In genomic region chr2:240999873-241000541, GRCh38 we compare ENCODE assay signal across 12 cellular contexts. TPM values are rescaled to one million over a fixed set of nuclear protein-coding genes. Genes with fewer than 3 reads are reported as not detected.
DNase-seq lines count a peak whose midpoint lies in the region; ATAC-seq and TF ChIP-seq lines count a peak whose summit lies in the region.
"Had no signal": no experiment of that assay in that cellular context is flagged by ENCODE, and none has a peak within 500 bp of the region (broad histone marks: within the 10 kb centered on the region; RNA-seq: fewer than 3 reads in every experiment).

No MANE protein-coding gene starts in this region.

- no peak overlapping the region for H3K27ac Mint-ChIP-seq in Caco-2 (ENCODE audit: unreplicated experiment)
- no peak overlapping the region for H3K27ac Mint-ChIP-seq in activated T-cell treated with anti-CD3 and anti-CD28 coated beads, Interleukin-2, amount 50 U/mL, for 72 hours

- H3K27me3 ChIP-seq in Caco-2 (replicated peaks; ENCODE audit: control insufficient read depth, insufficient read depth, low read length) (no peaks in the 10 kb centered on the region), right cardiac atrium (ENCODE audit: control insufficient read depth, insufficient read depth) (no peaks in the 10 kb centered on the region), gastrocnemius medialis (no peaks in the 10 kb centered on the region)

- in situ Hi-C loops in gastrocnemius medialis (cut with MboI; ENCODE audit: low sequenced_read_pairs in 4 of 4) = no loop called here

- no TSS peak for BruUV-seq in Caco-2 (replicated peaks; lab: Mats Ljungman, UMichigan)

- H3K4me3 ChIP-seq in Caco-2 (ENCODE audit: low read depth, low read length) (no peak overlapping the region), right cardiac atrium (ENCODE audit: low read length) (peak overlapping the region; percentile 73), gastrocnemius medialis (peak overlapping the region; percentile 61 to 71 (median 66))

- peaks cover 4% of the 10 kb centered on the region for H3K27me3 Mint-ChIP-seq in Caco-2 (ENCODE audit: insufficient read depth, unreplicated experiment)
- H3K27me3 Mint-ChIP-seq in activated T-cell treated with anti-CD3 and anti-CD28 coated beads, Interleukin-2, amount 50 U/mL, for 72 hours (ENCODE audit: low read depth) = peaks cover 21% of the 10 kb centered on the region

- DNase-seq in Caco-2 (no peak), right cardiac atrium (no peak), gastrocnemius medialis (no peak), NCI-H345 treated with DMSO at 0.1 percent for 48 hours (lab: John Stamatoyannopoulos, UW; ENCODE audit: unreplicated experiment) (no peak), NCI-H1930 (lab: John Stamatoyannopoulos, UW) (no peak), NCI-H774 (lab: John Stamatoyannopoulos, UW) (no peak)
- DNase-seq in activated T-cell treated with anti-CD3 and anti-CD28 coated beads, Interleukin-2, amount 50 U/mL, for 72 hours = no peak
- DNase-seq: MV-4-11, SK-N-SH, small intestine had no signal

- peaks cover 6% of the 10 kb centered on the region for H3K9me3 ChIP-seq in Caco-2
- peaks cover 6% of the 10 kb centered on the region for H3K9me3 ChIP-seq in right cardiac atrium (ENCODE audit: control insufficient read depth, low read length)
- H3K9me3 ChIP-seq in gastrocnemius medialis = peaks cover 0 to 10% (median 5%) of the 10 kb centered on the region in 3 donors

- H3K4me1 Mint-ChIP-seq in Caco-2 (ENCODE audit: low read depth, unreplicated experiment) = no peaks in the 10 kb centered on the region
- peaks cover 6% of the 10 kb centered on the region for H3K4me1 Mint-ChIP-seq in activated T-cell treated with anti-CD3 and anti-CD28 coated beads, Interleukin-2, amount 50 U/mL, for 72 hours (ENCODE audit: low read depth)

- H3K36me3 ChIP-seq in Caco-2 (ENCODE audit: control insufficient read depth, insufficient read depth, low read length) (no peaks in the 10 kb centered on the region), gastrocnemius medialis (peaks cover 0 to 22% of the 10 kb centered on the region in 2 donors)
- H3K36me3 ChIP-seq: HAP-1 had no signal

- intact Hi-C loops in Caco-2 (cut with micrococcal nuclease; ENCODE audit: unreplicated experiment) (no loop called here), right cardiac atrium (cut with DNase I) (loop anchor here in 3 of 4 donors (10.0 kb wide), 1 partner anchor 85 kb away; no protein-coding TSS in a partner anchor), gastrocnemius medialis (cut with DNase I; ENCODE audit: low total_unique reads) (loop anchor here (2.0 to 10.0 kb wide), 5 partner anchors 102 to 735 kb away; partner anchors contain the start of genes CAPN10, D2HGDH, MTERF4 and STK25)

- peak overlapping the region; percentile 56 for H3K4me3 Mint-ChIP-seq in Caco-2 (ENCODE audit: unreplicated experiment)
- peak overlapping the region; percentile 14 to 60 for H3K4me3 Mint-ChIP-seq in activated T-cell treated with anti-CD3 and anti-CD28 coated beads, Interleukin-2, amount 50 U/mL, for 72 hours

- H3K9me3 Mint-ChIP-seq in Caco-2 (ENCODE audit: unreplicated experiment) = no peaks in the 10 kb centered on the region
- peaks cover 4 to 6% of the 10 kb centered on the region in 2 donors for H3K9me3 Mint-ChIP-seq in activated T-cell treated with anti-CD3 and anti-CD28 coated beads, Interleukin-2, amount 50 U/mL, for 72 hours

- no peaks in the 10 kb centered on the region for H3K36me3 Mint-ChIP-seq in Caco-2 (ENCODE audit: insufficient read depth, unreplicated experiment)
- peaks cover 5 to 6% of the 10 kb centered on the region in 2 donors for H3K36me3 Mint-ChIP-seq in activated T-cell treated with anti-CD3 and anti-CD28 coated beads, Interleukin-2, amount 50 U/mL, for 72 hours (ENCODE audit: insufficient read depth in 2 of 2)

- no peak for TF ChIP-seq POLR2A in gastrocnemius medialis (IDR thresholded peaks at IDR 0.05)

- ATAC-seq in activated T-cell treated with anti-CD3 and anti-CD28 coated beads, Interleukin-2, amount 50 U/mL, for 72 hours (replicated peaks in 1 of 2) = no peak
- no peak for ATAC-seq in right cardiac atrium
- ATAC-seq in gastrocnemius medialis = no peak
- ATAC-seq in HG03159 (IDR thresholded peaks at IDR 0.05; ENCODE audit: unreplicated experiment) = no peak

- H3K27ac ChIP-seq in right cardiac atrium (ENCODE audit: low read length) (no peak overlapping the region), gastrocnemius medialis (peak overlapping the region; percentile 81 to 99 (median 93))

- CTCF ChIA-PET in Caco-2 (lab: Charles Lee) = no interaction called here

- no peaks in the 10 kb centered on the region for H3K4me1 ChIP-seq in Caco-2
- peaks cover 11% of the 10 kb centered on the region for H3K4me1 ChIP-seq in right cardiac atrium (ENCODE audit: control insufficient read depth, insufficient read depth, low read length)
- peaks cover 41 to 50% of the 10 kb centered on the region in 2 donors for H3K4me1 ChIP-seq in gastrocnemius medialis
- H3K4me1 ChIP-seq: HAP-1 had no signal

- POLR2A ChIA-PET in Caco-2 (lab: Charles Lee) = no interaction called here

- no peak for TF ChIP-seq CTCF in Caco-2 (IDR thresholded peaks at IDR 0.05; ENCODE audit: insufficient read depth in 1 of 2, low read depth in 1 of 2, low read length in 1 of 2, severe bottlenecking in 1 of 2, unreplicated experiment in 1 of 2)
- no peak for TF ChIP-seq CTCF in gastrocnemius medialis (IDR thresholded peaks at IDR 0.05 in 4 of 5, conservative IDR thresholded peaks at IDR 0.05 in 1 of 5)

- WGBS in right cardiac atrium = 88% methylated on average over 19 of the region's 19 CpGs

RNA-seq across cellular contexts. Expression of gene SNED1, which starts 1.6 kb away (rescaled TPM):
- not detected in 2 replicates for total RNA-seq in Caco-2 (2022)
- total RNA-seq in activated T-cell treated with anti-CD3 and anti-CD28 coated beads, Interleukin-2, amount 50 U/mL, for 72 hours = 1 to 10 TPM in 1 of 2 donors, under 1 TPM in 1; 0.36 to 4.1 TPM
- 10 to 100 TPM; 13.8 to 19.2 (median 16.8) TPM for total RNA-seq in right cardiac atrium
- 6.7 TPM for polyA plus RNA-seq in right cardiac atrium
- total RNA-seq in gastrocnemius medialis = 10 to 100 TPM; 16.4 to 56.2 (median 43.5) TPM
